16 cellular contexts compared by ENCODE assay signal in the genomic region with DNA sequence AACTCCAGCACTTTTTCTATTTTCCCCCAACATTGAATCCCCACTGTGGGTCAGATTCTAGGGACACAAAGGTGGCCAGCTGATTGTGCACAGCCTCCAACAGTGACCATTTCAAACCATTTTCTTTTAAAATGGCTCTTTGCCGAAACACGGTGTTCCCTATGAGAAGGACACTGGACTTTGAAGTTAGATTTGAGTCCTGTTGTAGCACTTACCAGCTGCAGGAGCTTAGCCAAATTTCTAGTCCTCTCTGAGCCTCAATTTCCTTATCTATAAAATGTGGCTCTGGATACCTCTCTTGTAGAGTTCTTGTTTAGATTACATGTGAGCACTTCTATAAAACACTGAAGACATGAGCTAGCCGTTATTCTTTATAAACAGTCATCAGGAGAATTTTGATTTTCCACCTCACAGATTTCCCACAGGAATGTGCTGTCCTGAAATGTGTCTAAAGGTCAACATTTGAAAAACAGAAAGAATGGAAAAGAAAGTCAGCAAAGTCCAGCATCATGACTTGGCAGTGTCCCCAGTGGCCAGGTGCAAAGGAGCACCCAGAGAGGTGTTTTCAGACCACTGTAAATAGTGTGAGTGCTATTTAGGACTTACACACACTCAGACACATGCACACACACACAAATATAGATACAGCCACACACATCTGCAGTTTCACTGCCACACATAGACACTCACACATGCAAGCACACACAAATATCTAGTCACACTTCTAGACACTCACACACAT. TPM values are rescaled to one million over a fixed set of nuclear protein-coding genes. Genes with fewer than 3 reads are reported as not detected.
"Had no signal": no experiment of that assay in that cellular context is flagged by ENCODE, and none has a peak within 500 bp of the region (broad histone marks: within the 10 kb centered on the region; RNA-seq: fewer than 3 reads in every experiment).

No MANE protein-coding gene starts in this region.

RNA-seq across cellular contexts. Expression of gene ACSM2A, which starts 4.5 kb away (rescaled TPM):
- total RNA-seq: activated CD4-positive, alpha-beta memory T cell treated with anti-CD3 and anti-CD28 coated beads, Interleukin-2, amount 10 ng/mL, durations not matched to agents 7 days and 5 days; activated CD4-positive, alpha-beta T cell treated with anti-CD3 and anti-CD28 coated beads, Interleukin-2, amount 10 ng/mL, durations not matched to agents 7 days and 5 days; activated CD8-positive, alpha-beta T cell treated with anti-CD3 and anti-CD28 coated beads, Interleukin-2, amount 10 ng/mL, durations not matched to agents 7 days and 5 days; activated naive CD8-positive, alpha-beta T cell treated with anti-CD3 and anti-CD28 coated beads, Interleukin-2, amount 10 ng/mL, durations not matched to agents 7 days and 5 days; ascending aorta; breast epithelium; cardiac septum; cerebellum; T-helper 1 cell treated with Interleukin-12 subunit alpha and Interleukin-12 subunit beta and Interleukin-4 antibody, amounts not matched to agents 30 ng/mL and 1 ng/mL, for 36 hours; T-helper 17 cell; T-helper 2 cell treated with Interferon-gamma antibody and Interleukin-4, amounts not matched to agents 100 ng/mL and 5 ng/mL, for 36 hours; WTC11 had no signal

RNA-seq across cellular contexts. Expression of gene ACSM5, which starts 37.5 kb away (rescaled TPM):
- total RNA-seq: activated CD4-positive, alpha-beta memory T cell treated with anti-CD3 and anti-CD28 coated beads, Interleukin-2, amount 10 ng/mL, durations not matched to agents 7 days and 5 days; activated CD4-positive, alpha-beta T cell treated with anti-CD3 and anti-CD28 coated beads for 36 hours; activated CD4-positive, alpha-beta T cell treated with anti-CD3 and anti-CD28 coated beads, Interleukin-2, amount 10 ng/mL, durations not matched to agents 7 days and 5 days; activated CD8-positive, alpha-beta memory T cell treated with anti-CD3 and anti-CD28 coated beads, Interleukin-2, amount 10 ng/mL, durations not matched to agents 7 days and 5 days; activated CD8-positive, alpha-beta T cell treated with anti-CD3 and anti-CD28 coated beads, Interleukin-2, amount 10 ng/mL, durations not matched to agents 7 days and 5 days; activated naive CD8-positive, alpha-beta T cell treated with anti-CD3 and anti-CD28 coated beads, Interleukin-2, amount 10 ng/mL, durations not matched to agents 7 days and 5 days; activated T-helper 2 cell treated with anti-CD3 and anti-CD28 coated beads, Interferon-gamma antibody, Interleukin-2, Interleukin-4, amounts not matched to agents 10 μg/mL and 5 μg/mL and 100 μg/mL, durations not matched to agents 14 hours and 24 hours and 36 hours; ascending aorta; T-helper 1 cell treated with Interleukin-12 subunit alpha and Interleukin-12 subunit beta and Interleukin-4 antibody, amounts not matched to agents 30 ng/mL and 1 ng/mL, for 36 hours; T-helper 17 cell; T-helper 2 cell treated with Interferon-gamma antibody and Interleukin-4, amounts not matched to agents 100 ng/mL and 5 ng/mL, for 36 hours had no signal

RNA-seq across cellular contexts. Expression of gene PDILT, which starts 42.3 kb away (rescaled TPM):
- total RNA-seq: activated CD4-positive, alpha-beta memory T cell treated with anti-CD3 and anti-CD28 coated beads, Interleukin-2, amount 10 ng/mL, durations not matched to agents 7 days and 5 days; activated CD4-positive, alpha-beta T cell treated with anti-CD3 and anti-CD28 coated beads for 36 hours; activated CD4-positive, alpha-beta T cell treated with anti-CD3 and anti-CD28 coated beads, Interleukin-2, amount 10 ng/mL, durations not matched to agents 7 days and 5 days; activated CD8-positive, alpha-beta memory T cell treated with anti-CD3 and anti-CD28 coated beads, Interleukin-2, amount 10 ng/mL, durations not matched to agents 7 days and 5 days; activated CD8-positive, alpha-beta T cell treated with anti-CD3 and anti-CD28 coated beads, Interleukin-2, amount 10 ng/mL, durations not matched to agents 7 days and 5 days; activated naive CD8-positive, alpha-beta T cell treated with anti-CD3 and anti-CD28 coated beads, Interleukin-2, amount 10 ng/mL, durations not matched to agents 7 days and 5 days; ascending aorta; breast epithelium; cardiac septum; cerebellum; T-cell; T-helper 1 cell treated with Interleukin-12 subunit alpha and Interleukin-12 subunit beta and Interleukin-4 antibody, amounts not matched to agents 30 ng/mL and 1 ng/mL, for 36 hours; T-helper 17 cell; T-helper 2 cell treated with Interferon-gamma antibody and Interleukin-4, amounts not matched to agents 100 ng/mL and 5 ng/mL, for 36 hours; WTC11 had no signal
